In the genomic region with DNA sequence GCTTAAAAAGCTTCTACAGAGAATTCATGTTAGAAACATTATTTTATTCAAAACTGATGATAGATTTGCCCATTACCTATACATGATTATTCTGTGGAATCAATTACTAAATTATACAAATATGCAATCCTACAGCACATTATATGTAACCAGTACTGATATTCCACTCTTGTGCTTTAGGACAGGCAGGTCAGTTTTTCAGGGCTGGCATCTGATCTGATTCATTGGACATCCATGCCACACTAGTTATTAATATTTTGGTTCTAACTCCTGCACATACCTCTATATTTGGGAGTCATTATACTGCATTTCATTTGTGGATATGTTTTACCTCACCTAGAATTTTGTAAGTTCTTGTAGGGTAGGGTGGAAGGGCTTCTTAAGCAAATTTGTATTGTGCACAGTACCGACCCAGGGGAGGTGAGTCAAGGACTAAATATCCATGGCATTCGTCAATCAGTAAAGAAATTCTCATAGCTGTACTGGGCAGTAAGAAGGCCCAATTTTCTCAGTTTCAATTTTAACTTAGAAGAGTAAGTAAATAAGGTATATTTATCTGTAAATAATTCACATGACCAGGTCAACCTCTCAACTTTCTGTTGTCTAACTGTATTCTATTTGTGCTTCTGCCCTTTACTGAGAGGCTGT, we compare ENCODE assay signal across 12 cellular contexts. TPM values are rescaled to one million over a fixed set of nuclear protein-coding genes. Genes with fewer than 3 reads are reported as not detected.
DNase-seq lines count a peak whose midpoint lies in the region; ATAC-seq and TF ChIP-seq lines count a peak whose summit lies in the region.
"Had no signal": no experiment of that assay in that cellular context is flagged by ENCODE, and none has a peak within 500 bp of the region (broad histone marks: within the 10 kb centered on the region; RNA-seq: fewer than 3 reads in every experiment).

No MANE protein-coding gene starts in this region.

- no peak for TF ChIP-seq RAD21 in Ishikawa (IDR thresholded peaks at IDR 0.05; ENCODE audit: low read depth)

- H3K4me3 Mint-ChIP-seq in activated CD4-positive, alpha-beta T cell treated with anti-CD3 and anti-CD28 coated beads for 36 hours = no peak overlapping the region
- H3K4me3 Mint-ChIP-seq: immature natural killer cell had no signal

- H2AFZ ChIP-seq in hepatocyte = no peak overlapping the region

- H3K36me3 ChIP-seq in left lung (no peaks in the 10 kb centered on the region), hepatocyte (replicated peaks; ENCODE audit: insufficient read depth, low read depth) (no peaks in the 10 kb centered on the region)
- H3K36me3 ChIP-seq: thyroid gland had no signal

- H4K20me1 ChIP-seq in hepatocyte (ENCODE audit: insufficient read depth, poor library complexity, severe bottlenecking) = no peaks in the 10 kb centered on the region

- H3K27ac ChIP-seq in left lung (no peak overlapping the region), hepatocyte (no peak overlapping the region)
- H3K27ac ChIP-seq: skin epidermis, thyroid gland had no signal

- TF ChIP-seq EP300 in Ishikawa (IDR thresholded peaks at IDR 0.05; ENCODE audit: borderline replicate concordance) = no peak

- H3K9me3 Mint-ChIP-seq in activated CD4-positive, alpha-beta T cell treated with anti-CD3 and anti-CD28 coated beads for 36 hours (ENCODE audit: low read depth) = no peaks in the 10 kb centered on the region

- H3K9me2 ChIP-seq in hepatocyte (replicated peaks; ENCODE audit: insufficient read depth) = no peaks in the 10 kb centered on the region

- peaks cover 3% of the 10 kb centered on the region for H3K79me2 ChIP-seq in hepatocyte

- POLR2A ChIA-PET in activated CD4-positive, alpha-beta T cell treated with anti-CD3 and anti-CD28 coated beads for 36 hours (lab: Charles Lee) = no interaction called here

- no peak overlapping the region for H3K4me2 ChIP-seq in hepatocyte

- H3K9me3 ChIP-seq in left lung (no peaks in the 10 kb centered on the region), hepatocyte (ENCODE audit: low read depth) (no peaks in the 10 kb centered on the region)
- H3K9me3 ChIP-seq: thyroid gland had no signal

- no peaks in the 10 kb centered on the region for H3K36me3 Mint-ChIP-seq in activated CD4-positive, alpha-beta T cell treated with anti-CD3 and anti-CD28 coated beads for 36 hours (ENCODE audit: low read depth)
- H3K36me3 Mint-ChIP-seq: immature natural killer cell had no signal

- intact Hi-C loops in left lung (cut with DNase I) = no loop called here
- intact Hi-C loops in activated CD4-positive, alpha-beta T cell treated with anti-CD3 and anti-CD28 coated beads for 36 hours (cut with DNase I, micrococcal nuclease) = no loop called here

- no peak overlapping the region for H3K4me3 ChIP-seq in left lung
- no peak overlapping the region for H3K4me3 ChIP-seq in hepatocyte
- H3K4me3 ChIP-seq: skin epidermis, thyroid gland had no signal

- TF ChIP-seq CTCF in left lung (IDR thresholded peaks at IDR 0.05) (no peak), hepatocyte (IDR thresholded peaks at IDR 0.05; ENCODE audit: poor library complexity) (no peak)

- no peaks in the 10 kb centered on the region for H3K4me1 ChIP-seq in left lung
- H3K4me1 ChIP-seq in hepatocyte (ENCODE audit: insufficient read depth) = no peaks in the 10 kb centered on the region

- ATAC-seq in GM18861 (IDR thresholded peaks at IDR 0.05; ENCODE audit: unreplicated experiment) (peak; percentile 98), HG02610 (IDR thresholded peaks at IDR 0.05; ENCODE audit: unreplicated experiment) (peak; percentile 62), left lung (peak; percentile 88)
- ATAC-seq in activated CD4-positive, alpha-beta T cell treated with anti-CD3 and anti-CD28 coated beads for 36 hours = no peak

- H3K27me3 ChIP-seq in left lung (no peaks in the 10 kb centered on the region), hepatocyte (no peaks in the 10 kb centered on the region)
- H3K27me3 ChIP-seq: thyroid gland had no signal

- DNase-seq in left lung (no peak), hepatocyte (ENCODE audit: low spot score) (no peak), SHP77 (lab: John Stamatoyannopoulos, UW) (no peak)
- no peak for DNase-seq in activated CD4-positive, alpha-beta T cell treated with anti-CD3 and anti-CD28 coated beads for 36 hours
- no peak for DNase-seq in activated naive CD4-positive, alpha-beta T cell (lab: John Stamatoyannopoulos, UW)
- DNase-seq: activated CD4-positive, alpha-beta T cell treated with anti-CD3 and anti-CD28 coated beads for 4 hours; immature natural killer cell; thyroid gland had no signal

- peaks cover 4% of the 10 kb centered on the region for H3K27me3 Mint-ChIP-seq in activated CD4-positive, alpha-beta T cell treated with anti-CD3 and anti-CD28 coated beads for 36 hours

- no peaks in the 10 kb centered on the region for H3K4me1 Mint-ChIP-seq in activated CD4-positive, alpha-beta T cell treated with anti-CD3 and anti-CD28 coated beads for 36 hours
- H3K4me1 Mint-ChIP-seq: immature natural killer cell had no signal

- no peak overlapping the region for H3K27ac Mint-ChIP-seq in activated CD4-positive, alpha-beta T cell treated with anti-CD3 and anti-CD28 coated beads for 36 hours
- H3K27ac Mint-ChIP-seq: immature natural killer cell had no signal

- CTCF ChIA-PET in activated CD4-positive, alpha-beta T cell treated with anti-CD3 and anti-CD28 coated beads for 36 hours (lab: Charles Lee) = no interaction called here

- WGBS in hepatocyte (ENCODE audit: low lambda C conversion rate, missing lambda C conversion rate) = 42% methylated on average over 2 of the region's 2 CpGs

TF ChIP-seq in Ishikawa, 13 proteins besides CTCF, POLR2A, EP300 and RAD21:
- TF ChIP-seq CEBPB (IDR thresholded peaks at IDR 0.05) (no peak), TCF12 (IDR thresholded peaks at IDR 0.05; ENCODE audit: low read depth) (no peak), ZBTB7A (IDR thresholded peaks at IDR 0.05; ENCODE audit: low read depth) (no peak), TEAD4 (IDR thresholded peaks at IDR 0.05) (peak; percentile 82), EGR1 (IDR thresholded peaks at IDR 0.05) (no peak), FOXM1 (IDR thresholded peaks at IDR 0.05; ENCODE audit: borderline replicate concordance, low read depth) (no peak)
- TF ChIP-seq, protein P1, sequence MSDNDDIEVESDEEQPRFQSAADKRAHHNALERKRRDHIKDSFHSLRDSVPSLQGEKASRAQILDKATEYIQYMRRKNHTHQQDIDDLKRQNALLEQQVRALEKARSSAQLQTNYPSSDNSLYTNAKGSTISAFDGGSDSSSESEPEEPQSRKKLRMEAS (IDR thresholded peaks at IDR 0.05) = no peak

RNA-seq across cellular contexts. Expression of a gene that starts 33.5 kb away (rescaled TPM):
- total RNA-seq in left lung (10 to 100 TPM; 10.9 to 15.0 TPM), hepatocyte (33.0 and 41.8 TPM in 2 replicates)
- polyA plus RNA-seq in hepatocyte = 9.9 and 15.2 TPM in 2 replicates
- total RNA-seq in activated CD4-positive, alpha-beta T cell treated with anti-CD3 and anti-CD28 coated beads for 36 hours = under 1 TPM; 0.69 to 0.85 TPM

Comparison
In these comparisons a context has a peak if more than half of its experiments do, and no peak if none do; other contexts are left out.
1. RNA of a gene that starts 33.5 kb away (total RNA-seq): 33.0 to 41.8 TPM in hepatocyte and 10.9 to 15.0 TPM in left lung; 0.69 to 0.85 TPM in activated CD4-positive, alpha-beta T cell treated with anti-CD3 and anti-CD28 coated beads for 36 hours; every median in the first group is over 4 times any median in the second.